ENCODE assay signal across 9 cellular contexts in the genomic region with DNA sequence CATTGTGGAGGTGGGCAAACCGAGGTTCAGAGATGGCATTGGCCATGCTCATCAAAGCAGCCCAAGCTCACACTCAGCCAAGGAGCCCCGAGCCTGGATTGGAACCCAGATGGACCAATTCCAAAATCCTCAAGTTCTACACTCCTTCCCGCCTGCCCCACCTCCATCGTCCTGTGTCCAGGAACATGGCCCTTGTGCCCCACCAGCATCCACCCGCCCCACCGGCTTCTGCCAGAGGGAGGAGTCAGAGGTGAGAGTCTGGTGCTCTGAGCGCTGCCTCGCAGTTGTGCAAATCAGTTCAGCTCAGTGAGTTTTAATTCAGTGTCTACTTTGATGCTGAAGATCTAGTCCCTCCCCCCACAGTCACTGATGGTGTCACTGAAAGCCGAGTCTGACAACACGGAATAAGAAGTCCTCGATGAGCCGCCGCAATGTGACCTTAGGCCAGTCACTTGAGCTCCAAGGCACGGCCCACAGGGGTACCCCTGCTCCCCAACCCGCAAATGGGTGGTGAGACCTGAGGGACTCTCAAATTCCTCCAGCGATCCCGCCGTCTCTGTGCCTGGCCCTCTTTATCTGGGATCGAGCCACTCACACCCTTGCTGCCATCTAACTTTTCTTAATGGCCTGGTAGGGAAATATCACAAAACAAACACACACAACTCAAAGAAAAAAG. TPM values are rescaled to one million over a fixed set of nuclear protein-coding genes. Genes with fewer than 3 reads are reported as not detected.
DNase-seq lines count a peak whose midpoint lies in the region; ATAC-seq and TF ChIP-seq lines count a peak whose summit lies in the region.
"Had no signal": no experiment of that assay in that cellular context is flagged by ENCODE, and none has a peak within 500 bp of the region (broad histone marks: within the 10 kb centered on the region; RNA-seq: fewer than 3 reads in every experiment).

No MANE protein-coding gene starts in this region.

- peaks cover 0 to 3% of the 10 kb centered on the region in 2 donors for H3K4me1 ChIP-seq in ascending aorta

- TF ChIP-seq CTCF in VCaP (conservative IDR thresholded peaks at IDR 0.05) (no peak), ascending aorta (IDR thresholded peaks at IDR 0.05) (no peak)

- H3K27ac ChIP-seq in VCaP (peak overlapping the region; percentile 32), ascending aorta (peak overlapping the region in 1 of 2 donors; percentile 29)

- intact Hi-C loops in ascending aorta (cut with DNase I), result loop anchor here (2.0 kb wide), 1 partner anchor 26 kb away; a partner anchor contains a TSS

- H3K36me3 ChIP-seq in ascending aorta, result no peaks in the 10 kb centered on the region

- peak overlapping the region; percentile 72 for H3K4me3 Mint-ChIP-seq in T-helper 2 cell treated with Interferon-gamma antibody and Interleukin-4, amounts not matched to agents 5 μg/mL and 100 μg/mL, for 36 hours
- peak overlapping the region; percentile 65 to 86 (median 79) for H3K4me3 Mint-ChIP-seq in immature natural killer cell
- H3K4me3 Mint-ChIP-seq in stimulated activated memory B cell treated with anti-CD40 and anti-IgM and Interleukin-4, amounts not matched to agents 10 μg/mL and 1 μg/mL and 100 μg/mL, for 72 hours, result peak overlapping the region; percentile 78

- no peaks in the 10 kb centered on the region for H3K9me3 Mint-ChIP-seq in T-helper 2 cell treated with Interferon-gamma antibody and Interleukin-4, amounts not matched to agents 5 μg/mL and 100 μg/mL, for 36 hours
- no peaks in the 10 kb centered on the region for H3K9me3 Mint-ChIP-seq in immature natural killer cell
- H3K9me3 Mint-ChIP-seq in stimulated activated memory B cell treated with anti-CD40 and anti-IgM and Interleukin-4, amounts not matched to agents 10 μg/mL and 1 μg/mL and 100 μg/mL, for 72 hours, result no peaks in the 10 kb centered on the region

- peaks cover 2% of the 10 kb centered on the region for H3K27me3 Mint-ChIP-seq in T-helper 2 cell treated with Interferon-gamma antibody and Interleukin-4, amounts not matched to agents 5 μg/mL and 100 μg/mL, for 36 hours (ENCODE audit: low read depth)
- H3K27me3 Mint-ChIP-seq in immature natural killer cell (ENCODE audit: low read depth in 3 of 3), result peaks cover 0 to 5% (median 5%) of the 10 kb centered on the region in 3 donors
- no peaks in the 10 kb centered on the region for H3K27me3 Mint-ChIP-seq in stimulated activated memory B cell treated with anti-CD40 and anti-IgM and Interleukin-4, amounts not matched to agents 10 μg/mL and 1 μg/mL and 100 μg/mL, for 72 hours

- DNase-seq in T-helper 2 cell treated with Interferon-gamma antibody and Interleukin-4, amounts not matched to agents 5 μg/mL and 100 μg/mL, for 36 hours (ENCODE audit: low spot score), result no peak
- DNase-seq in T-helper 2 cell (no peak), immature natural killer cell (no peak), ascending aorta (ENCODE audit: low spot score in 2 of 2) (no peak), HuH-7.5 (ENCODE audit: low spot score) (no peak)
- DNase-seq: NCI-H345 had no signal

- no peak for ATAC-seq in stimulated activated memory B cell treated with anti-CD40 and anti-IgM and Interleukin-4, amounts not matched to agents 10 μg/mL and 1 μg/mL and 100 μg/mL, for 72 hours
- no peak for ATAC-seq in HG03025 (IDR thresholded peaks at IDR 0.05; ENCODE audit: low FRiP score, unreplicated experiment)

- H3K27me3 ChIP-seq in ascending aorta, result no peaks in the 10 kb centered on the region

- peaks cover 9% of the 10 kb centered on the region for H3K4me1 Mint-ChIP-seq in T-helper 2 cell treated with Interferon-gamma antibody and Interleukin-4, amounts not matched to agents 5 μg/mL and 100 μg/mL, for 36 hours (ENCODE audit: low read depth)
- H3K4me1 Mint-ChIP-seq in immature natural killer cell, result peaks cover 39 to 40% of the 10 kb centered on the region in 2 donors
- H3K4me1 Mint-ChIP-seq in stimulated activated memory B cell treated with anti-CD40 and anti-IgM and Interleukin-4, amounts not matched to agents 10 μg/mL and 1 μg/mL and 100 μg/mL, for 72 hours, result peaks cover 41% of the 10 kb centered on the region

- H3K9me3 ChIP-seq in ascending aorta, result no peaks in the 10 kb centered on the region

- no peak overlapping the region for H3K27ac Mint-ChIP-seq in T-helper 2 cell treated with Interferon-gamma antibody and Interleukin-4, amounts not matched to agents 5 μg/mL and 100 μg/mL, for 36 hours
- H3K27ac Mint-ChIP-seq in immature natural killer cell, result peak overlapping the region; percentile 4 to 82 (median 60)
- H3K27ac Mint-ChIP-seq in stimulated activated memory B cell treated with anti-CD40 and anti-IgM and Interleukin-4, amounts not matched to agents 10 μg/mL and 1 μg/mL and 100 μg/mL, for 72 hours, result peak overlapping the region; percentile 96

- H3K4me3 ChIP-seq in ascending aorta, result peak overlapping the region in 1 of 2 donors; percentile 58

- H3K36me3 Mint-ChIP-seq in T-helper 2 cell treated with Interferon-gamma antibody and Interleukin-4, amounts not matched to agents 5 μg/mL and 100 μg/mL, for 36 hours (ENCODE audit: low read depth), result no peaks in the 10 kb centered on the region
- H3K36me3 Mint-ChIP-seq in immature natural killer cell, result no peaks in the 10 kb centered on the region
- H3K36me3 Mint-ChIP-seq in stimulated activated memory B cell treated with anti-CD40 and anti-IgM and Interleukin-4, amounts not matched to agents 10 μg/mL and 1 μg/mL and 100 μg/mL, for 72 hours, result no peaks in the 10 kb centered on the region

RNA-seq across cellular contexts. Expression of a gene that starts 26.3 kb away (rescaled TPM):
- polyA plus RNA-seq in immature natural killer cell, result 10 to 100 TPM; 14.7 to 22.5 (median 19.1) TPM
- total RNA-seq in ascending aorta, result 26.7 TPM
